ENCODE assay signal across 8 cellular contexts in the genomic region with DNA sequence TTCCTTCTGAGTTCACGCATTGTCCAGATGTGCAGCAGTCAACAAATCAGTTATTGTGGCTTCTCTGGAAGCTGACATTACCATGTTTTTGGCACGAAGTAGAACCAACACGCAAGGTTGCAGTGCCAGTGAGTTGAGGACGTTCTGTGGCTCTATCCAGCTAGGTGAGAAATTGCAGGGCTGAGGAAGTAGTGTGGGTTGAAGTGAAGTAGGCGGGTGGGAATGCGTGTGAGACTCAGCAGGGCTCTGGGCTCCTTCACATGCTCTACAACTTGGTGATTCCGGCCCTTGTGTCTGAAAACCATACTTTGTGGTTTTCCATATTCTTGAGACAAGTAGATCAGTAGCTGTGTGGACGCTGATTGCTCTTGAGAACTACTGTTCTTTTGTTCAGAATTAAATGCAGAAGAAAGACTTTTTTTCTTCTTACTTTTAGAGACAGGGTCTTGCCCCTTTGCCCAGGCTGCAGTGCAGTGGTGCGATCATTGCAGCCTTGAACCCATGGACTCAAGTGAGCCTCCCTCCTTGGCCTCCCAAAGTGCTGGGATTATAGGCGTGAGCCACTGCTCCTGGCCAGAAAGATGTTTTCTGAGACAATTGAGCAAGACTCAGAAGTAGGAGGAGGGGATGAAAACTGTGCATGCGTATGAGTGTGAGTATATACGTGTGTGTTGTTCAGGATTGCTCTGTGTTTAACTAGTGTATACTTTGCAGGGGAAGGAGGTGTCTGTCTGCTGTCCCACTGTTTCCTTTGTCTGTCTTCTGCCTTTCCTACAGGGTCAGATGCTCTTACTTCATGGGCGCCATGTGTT. TPM values are rescaled to one million over a fixed set of nuclear protein-coding genes. Genes with fewer than 3 reads are reported as not detected.
DNase-seq lines count a peak whose midpoint lies in the region; ATAC-seq, FAIRE-seq and TF ChIP-seq lines count a peak whose summit lies in the region.
"Had no signal": no experiment of that assay in that cellular context is flagged by ENCODE, and none has a peak within 500 bp of the region (broad histone marks: within the 10 kb centered on the region; RNA-seq: fewer than 3 reads in every experiment).

No MANE protein-coding gene starts in this region.

- H3K79me2 ChIP-seq in astrocyte (ENCODE audit: insufficient read depth, low read length) (peaks cover 97% of the 10 kb centered on the region), smooth muscle cell (ENCODE audit: low read depth) (peaks cover 100% of the 10 kb centered on the region)

- peaks cover 33% of the 10 kb centered on the region for H3K4me1 Mint-ChIP-seq in astrocyte (ENCODE audit: low read depth, unreplicated experiment)

- no peaks in the 10 kb centered on the region for H3K27me3 Mint-ChIP-seq in astrocyte (ENCODE audit: low read depth, unreplicated experiment)

- ATAC-seq in GM18861 (IDR thresholded peaks at IDR 0.05; ENCODE audit: unreplicated experiment) (peak; percentile 43), HG03565 (IDR thresholded peaks at IDR 0.05; ENCODE audit: unreplicated experiment) (peak; percentile 67), psoas muscle (no peak)

- no peaks in the 10 kb centered on the region for H3K9me3 ChIP-seq in astrocyte (ENCODE audit: insufficient read depth, low read depth, low read length)
- H3K9me3 ChIP-seq in smooth muscle cell (replicated peaks; ENCODE audit: low read depth), result no peaks in the 10 kb centered on the region
- no peaks in the 10 kb centered on the region for H3K9me3 ChIP-seq in WERI-Rb-1 (ENCODE audit: severe bottlenecking)
- no peaks in the 10 kb centered on the region for H3K9me3 ChIP-seq in psoas muscle

- H3K27ac Mint-ChIP-seq in astrocyte (ENCODE audit: unreplicated experiment), result peak overlapping the region; percentile 12

- H3K4me3 Mint-ChIP-seq in astrocyte (ENCODE audit: unreplicated experiment), result no peak overlapping the region

- no peaks in the 10 kb centered on the region for H3K9me3 Mint-ChIP-seq in astrocyte (ENCODE audit: unreplicated experiment)

- H3K4me1 ChIP-seq in astrocyte (ENCODE audit: insufficient read depth, low read length) (peaks cover under 1% of the 10 kb centered on the region), smooth muscle cell (ENCODE audit: low read depth) (no peaks in the 10 kb centered on the region), psoas muscle (peaks cover 47% of the 10 kb centered on the region)

- no peaks in the 10 kb centered on the region for H3K27me3 ChIP-seq in astrocyte (ENCODE audit: insufficient read depth, low read length)
- no peaks in the 10 kb centered on the region for H3K27me3 ChIP-seq in smooth muscle cell (ENCODE audit: low read depth)
- H3K27me3 ChIP-seq in WERI-Rb-1 (ENCODE audit: insufficient read depth, low read depth, severe bottlenecking), result no peaks in the 10 kb centered on the region
- no peaks in the 10 kb centered on the region for H3K27me3 ChIP-seq in psoas muscle (ENCODE audit: insufficient read depth in 3 of 3, low read length in 2 of 3)

- H3K4me2 ChIP-seq in astrocyte (ENCODE audit: low read length) (no peak overlapping the region), smooth muscle cell (peak overlapping the region; percentile 57)

- TF ChIP-seq CTCF in astrocyte (IDR thresholded peaks at IDR 0.05; ENCODE audit: insufficient read depth, low read depth, low read length), result no peak
- TF ChIP-seq CTCF in smooth muscle cell (IDR thresholded peaks at IDR 0.05; ENCODE audit: borderline replicate concordance, insufficient read depth, poor library complexity, severe bottlenecking), result no peak
- no peak for TF ChIP-seq CTCF in WERI-Rb-1 (IDR thresholded peaks at IDR 0.05; ENCODE audit: low read depth, low read length)
- TF ChIP-seq CTCF in psoas muscle (IDR thresholded peaks at IDR 0.05), result no peak

- H3K36me3 ChIP-seq in astrocyte (ENCODE audit: insufficient read depth, low read length) (no peaks in the 10 kb centered on the region), smooth muscle cell (ENCODE audit: low read depth) (no peaks in the 10 kb centered on the region), WERI-Rb-1 (no peaks in the 10 kb centered on the region; the same call in 1 of the 2 replicates), psoas muscle (ENCODE audit: insufficient read depth in 1 of 2, low read depth in 1 of 2) (no peaks in the 10 kb centered on the region)

- H3K9ac ChIP-seq in astrocyte (ENCODE audit: low read length), result no peak overlapping the region
- H3K9ac ChIP-seq in smooth muscle cell (ENCODE audit: low read depth), result peak overlapping the region; percentile 19

- no peak overlapping the region for H3K27ac ChIP-seq in astrocyte (ENCODE audit: low read depth, low read length)
- peak overlapping the region; percentile 85 for H3K27ac ChIP-seq in smooth muscle cell (ENCODE audit: low read depth)
- H3K27ac ChIP-seq in WERI-Rb-1, result no peak overlapping the region
- no peak overlapping the region for H3K27ac ChIP-seq in psoas muscle

- H4K20me1 ChIP-seq in astrocyte (ENCODE audit: insufficient read depth, low read length) (peaks cover 80% of the 10 kb centered on the region), smooth muscle cell (ENCODE audit: low read depth) (peaks cover 98% of the 10 kb centered on the region)

- WGBS in smooth muscle cell (ENCODE audit: low lambda C conversion rate), result 58% methylated on average over 13 of the region's 13 CpGs
- 68 to 74% (median 69%) methylated on average over 13 of the region's 13 CpGs for WGBS in psoas muscle, 3 donors

- H3K4me3 ChIP-seq in astrocyte (ENCODE audit: insufficient read depth, low read depth, low read length), result no peak overlapping the region
- H3K4me3 ChIP-seq in smooth muscle cell, result no peak overlapping the region
- no peak overlapping the region for H3K4me3 ChIP-seq in WERI-Rb-1 (ENCODE audit: low read depth, low read length)
- H3K4me3 ChIP-seq in psoas muscle, result no peak overlapping the region

- H3F3A ChIP-seq in smooth muscle cell (ENCODE audit: low read depth), result peaks cover 4% of the 10 kb centered on the region

- H2AFZ ChIP-seq in astrocyte (ENCODE audit: low read depth, low read length), result no peak overlapping the region
- no peak overlapping the region for H2AFZ ChIP-seq in smooth muscle cell (ENCODE audit: low read depth)

- peak; percentile 51 for DNase-seq in astrocyte (ENCODE audit: low read depth)
- DNase-seq in smooth muscle cell (lab: John Stamatoyannopoulos, UW; ENCODE audit: unreplicated experiment), result no peak
- DNase-seq in WERI-Rb-1, result no peak
- DNase-seq in psoas muscle, result no peak
- no peak for DNase-seq in urothelium cell line (ENCODE audit: low spot score)
- DNase-seq: NCI-H2171 had no signal

- FAIRE-seq in astrocyte (lab: Jason Lieb, UNC) (no peak), urothelium cell line (lab: Jason Lieb, UNC) (no peak)

- peaks cover 8% of the 10 kb centered on the region for H3K36me3 Mint-ChIP-seq in astrocyte (ENCODE audit: low read depth, unreplicated experiment)

- intact Hi-C loops in psoas muscle (cut with DNase I), result no loop called here

RNA-seq across cellular contexts. Expression of gene GATAD2A, which starts 46.2 kb away (rescaled TPM):
- total RNA-seq in astrocyte, result 143 and 163 TPM in 2 replicates
- total RNA-seq in smooth muscle cell, result 26.8 and 27.1 TPM in 2 replicates
- 27.0 and 38.3 TPM in 2 replicates for polyA plus RNA-seq in smooth muscle cell
- total RNA-seq in psoas muscle, result 10 to 100 TPM; 25.3 to 65.9 (median 55.6) TPM
- 10 to 100 TPM; 18.5 to 43.4 (median 32.5) TPM for polyA plus RNA-seq in psoas muscle

Comparison
In these comparisons a context has a peak if more than half of its experiments do, and no peak if none do; other contexts are left out.
1. ATAC-seq: peak in GM18861 (single experiment) and HG03565 (single experiment); none in psoas muscle (0 of 4).